In genomic region chr6:87161299-87161698, GRCh38 we compare ENCODE assay signal across 22 cellular contexts. TPM values are rescaled to one million over a fixed set of nuclear protein-coding genes. Genes with fewer than 3 reads are reported as not detected.
DNase-seq lines count a peak whose midpoint lies in the region; ATAC-seq, FAIRE-seq and TF ChIP-seq lines count a peak whose summit lies in the region.
"Had no signal": no experiment of that assay in that cellular context is flagged by ENCODE, and none has a peak within 500 bp of the region (broad histone marks: within the 10 kb centered on the region; RNA-seq: fewer than 3 reads in every experiment).

No MANE protein-coding gene starts in this region.

- H3K9ac ChIP-seq in H9 (ENCODE audit: extremely low read depth, insufficient read length, low read length) = no peak overlapping the region
- H3K9ac ChIP-seq in neuronal stem cell (ENCODE audit: low read depth, low read length, poor library complexity) = no peak overlapping the region

- H3K9me3 Mint-ChIP-seq in CD4-positive, CD25-positive, alpha-beta regulatory T cell = peaks cover 0 to 2% (median 0%) of the 10 kb centered on the region in 7 donors
- H3K9me3 Mint-ChIP-seq in H9 = no peaks in the 10 kb centered on the region
- H3K9me3 Mint-ChIP-seq in activated T-helper 17 cell treated with anti-CD3 and anti-CD28 coated beads, Interleukin-2, amount 50 U/mL, for 72 hours = no peaks in the 10 kb centered on the region
- no peaks in the 10 kb centered on the region for H3K9me3 Mint-ChIP-seq in activated CD8-positive, alpha-beta T cell treated with anti-CD3 and anti-CD28 coated beads for 36 hours
- H3K9me3 Mint-ChIP-seq: CD4-positive, alpha-beta memory T cell had no signal

- H3K79me2 ChIP-seq in H9 (ENCODE audit: insufficient read depth, low read length) = peaks cover 66% of the 10 kb centered on the region; the same call in 1 of the 2 replicates

- H3T11ph ChIP-seq in H9 (ENCODE audit: low read length) = no peak overlapping the region

- H2BK20ac ChIP-seq in H9 (ENCODE audit: low read depth, low read length, poor library complexity, severe bottlenecking) = no peak overlapping the region

- H3K4me3 ChIP-seq in CD4-positive, CD25-positive, alpha-beta regulatory T cell (ENCODE audit: low read depth, low read length) = peak overlapping the region; percentile 51
- H3K4me3 ChIP-seq in neuronal stem cell (ENCODE audit: low read length in 2 of 2) (no peak overlapping the region), dorsolateral prefrontal cortex (no peak overlapping the region), small intestine (ENCODE audit: low read depth in 1 of 2, low read length in 2 of 2) (no peak overlapping the region)
- H3K4me3 ChIP-seq: K562, MG63 had no signal

- H3K18ac ChIP-seq in H9 (ENCODE audit: insufficient read length, low read depth, low read length) (no peak overlapping the region), neuronal stem cell (ENCODE audit: low read length) (no peak overlapping the region)

- peaks cover 3% of the 10 kb centered on the region for H3K23me2 ChIP-seq in H9 (ENCODE audit: insufficient read length, low read depth, low read length, poor library complexity, severe bottlenecking)

- TF ChIP-seq CTCF in H9 (conservative IDR thresholded peaks at IDR 0.05) (no peak), dorsolateral prefrontal cortex (IDR thresholded peaks at IDR 0.05 in 54 of 56, conservative IDR thresholded peaks at IDR 0.05 in 2 of 56; ENCODE audit: low read depth in 1 of 56, partially characterized antibody in 56 of 56) (no peak)
- no peak for TF ChIP-seq CTCF in activated CD8-positive, alpha-beta T cell treated with anti-CD3 and anti-CD28 coated beads for 36 hours (IDR thresholded peaks at IDR 0.05)

- H4K20me1 ChIP-seq in H9 (ENCODE audit: control insufficient read depth, insufficient read depth, insufficient read length) = no peaks in the 10 kb centered on the region

- H3K27me3 Mint-ChIP-seq in CD4-positive, CD25-positive, alpha-beta regulatory T cell = no peaks in the 10 kb centered on the region
- H3K27me3 Mint-ChIP-seq in H9 (ENCODE audit: low read depth) = no peaks in the 10 kb centered on the region
- H3K27me3 Mint-ChIP-seq in activated T-helper 17 cell treated with anti-CD3 and anti-CD28 coated beads, Interleukin-2, amount 50 U/mL, for 72 hours = no peaks in the 10 kb centered on the region
- no peaks in the 10 kb centered on the region for H3K27me3 Mint-ChIP-seq in activated CD8-positive, alpha-beta T cell treated with anti-CD3 and anti-CD28 coated beads for 36 hours
- H3K27me3 Mint-ChIP-seq: CD4-positive, alpha-beta memory T cell had no signal

- H2AFZ ChIP-seq in H9 (ENCODE audit: low read length) (no peak overlapping the region), neuronal stem cell (ENCODE audit: low read length) (no peak overlapping the region)

- no peak for DNase-seq in CD4-positive, CD25-positive, alpha-beta regulatory T cell
- no peak for DNase-seq in H9
- DNase-seq in neuronal stem cell (ENCODE audit: low spot score) = no peak
- DNase-seq in dorsolateral prefrontal cortex = no peak
- no peak for DNase-seq in activated CD8-positive, alpha-beta T cell treated with anti-CD3 and anti-CD28 coated beads for 36 hours
- DNase-seq in HTR-8/SVneo (ENCODE audit: insufficient read length, low spot score) = no peak
- no peak for DNase-seq in small intestine
- DNase-seq: CD4-positive, alpha-beta memory T cell; COR-L47; DMS53; MG63; NCI-H1105 treated with DMSO at 0.1 percent for 48 hours; NCI-H146; NCI-H1930; NCI-H2227 treated with DMSO at 0.1 percent for 48 hours; NCI-H69; SHP77 had no signal

- H2BK15ac ChIP-seq in H9 (ENCODE audit: low read depth, low read length) = no peak overlapping the region
- H2BK15ac ChIP-seq in neuronal stem cell (ENCODE audit: low read length) = no peak overlapping the region

- H4K5ac ChIP-seq in H9 (ENCODE audit: insufficient read length, low read depth, low read length) = no peak overlapping the region

- H3K9me3 ChIP-seq in CD4-positive, CD25-positive, alpha-beta regulatory T cell (ENCODE audit: control insufficient read depth in 2 of 2, low read length in 2 of 2) = no peaks in the 10 kb centered on the region
- H3K9me3 ChIP-seq in H9 (ENCODE audit: control insufficient read depth, low read depth, low read length) (no peaks in the 10 kb centered on the region), neuronal stem cell (replicated peaks in 1 of 2; ENCODE audit: control insufficient read depth in 2 of 2, insufficient read depth in 1 of 2, low read depth in 1 of 2, low read length in 2 of 2) (peaks cover 0 to 11% of the 10 kb centered on the region in 2 donors), small intestine (ENCODE audit: control insufficient read depth, low read depth) (no peaks in the 10 kb centered on the region)
- H3K9me3 ChIP-seq: MG63 had no signal

- H4K91ac ChIP-seq in H9 (ENCODE audit: insufficient read length, low read depth, low read length) (no peak overlapping the region), neuronal stem cell (ENCODE audit: low read depth, low read length, poor library complexity) (no peak overlapping the region)

- ATAC-seq in CD4-positive, CD25-positive, alpha-beta regulatory T cell (ENCODE audit: low read depth in 2 of 2) = no peak
- no peak for ATAC-seq in activated T-helper 17 cell treated with anti-CD3 and anti-CD28 coated beads, Interleukin-2, amount 50 U/mL, for 72 hours (replicated peaks)
- no peak for ATAC-seq in activated CD8-positive, alpha-beta T cell treated with anti-CD3 and anti-CD28 coated beads for 36 hours
- ATAC-seq: K562, Panc1 had no signal

- H3K27ac Mint-ChIP-seq in CD4-positive, CD25-positive, alpha-beta regulatory T cell = no peak overlapping the region
- 0 out of 7 replicates have a peak overlapping the region, but pooled peaks of 2 of the 3 experiments have one; percentile 13 to 63 for H3K27ac Mint-ChIP-seq in H9
- H3K27ac Mint-ChIP-seq in activated T-helper 17 cell treated with anti-CD3 and anti-CD28 coated beads, Interleukin-2, amount 50 U/mL, for 72 hours = no peak overlapping the region
- H3K27ac Mint-ChIP-seq in activated CD8-positive, alpha-beta T cell treated with anti-CD3 and anti-CD28 coated beads for 36 hours = no peak overlapping the region

- H2BK12ac ChIP-seq in H9 (ENCODE audit: insufficient read length, low read depth, low read length) (no peak overlapping the region), neuronal stem cell (ENCODE audit: low read length) (no peak overlapping the region)

- H2BK120ac ChIP-seq in H9 (ENCODE audit: low read depth, low read length, poor library complexity, severe bottlenecking) (no peak overlapping the region), neuronal stem cell (ENCODE audit: low read depth, low read length) (no peak overlapping the region)

- WGBS in H9 (ENCODE audit: extremely low coverage, insufficient read length, low lambda C conversion rate) = 100% methylated on average over 1 of the region's 4 CpGs
- no CpG with 5 or more reads among the region's 4 CpGs for WGBS in neuronal stem cell (ENCODE audit: extremely low coverage in 2 of 2, insufficient read length in 2 of 2, insufficient replicate concordance in 1 of 2), 2 donors
- WGBS in small intestine, 3 donors = 86 to 91% (median 87%) methylated on average over 4 of the region's 4 CpGs

- no peak overlapping the region for H3K56ac ChIP-seq in H9 (ENCODE audit: insufficient read length, low read depth, low read length)

- peaks cover 57 to 89% (median 71%) of the 10 kb centered on the region in 4 donors for H3K4me1 Mint-ChIP-seq in CD4-positive, CD25-positive, alpha-beta regulatory T cell
- peaks cover 59 to 66% of the 10 kb centered on the region in 2 experiments for H3K4me1 Mint-ChIP-seq in H9
- H3K4me1 Mint-ChIP-seq in activated T-helper 17 cell treated with anti-CD3 and anti-CD28 coated beads, Interleukin-2, amount 50 U/mL, for 72 hours = peaks cover 41% of the 10 kb centered on the region
- H3K4me1 Mint-ChIP-seq in activated CD8-positive, alpha-beta T cell treated with anti-CD3 and anti-CD28 coated beads for 36 hours (ENCODE audit: low read depth) = peaks cover 67% of the 10 kb centered on the region

- no peaks in the 10 kb centered on the region for H3K27me3 ChIP-seq in CD4-positive, CD25-positive, alpha-beta regulatory T cell (ENCODE audit: control insufficient read depth, insufficient read depth, low read length)
- H3K27me3 ChIP-seq in H9 (ENCODE audit: insufficient read depth, low read length) = no peaks in the 10 kb centered on the region
- H3K27me3 ChIP-seq in neuronal stem cell (ENCODE audit: control insufficient read depth in 3 of 3, insufficient read depth in 3 of 3, low read depth in 1 of 3, low read length in 3 of 3) = no peaks in the 10 kb centered on the region
- no peaks in the 10 kb centered on the region for H3K27me3 ChIP-seq in dorsolateral prefrontal cortex
- no peaks in the 10 kb centered on the region for H3K27me3 ChIP-seq in small intestine (ENCODE audit: control insufficient read depth in 2 of 2, insufficient read depth in 2 of 2, low read length in 2 of 2)
- H3K27me3 ChIP-seq: MG63 had no signal

- H3K23ac ChIP-seq in H9 (ENCODE audit: insufficient read length, low read depth, low read length) = no peak overlapping the region
- H3K23ac ChIP-seq in neuronal stem cell (ENCODE audit: low read depth, low read length, poor library complexity) = no peak overlapping the region

- no peak overlapping the region for H3K4ac ChIP-seq in H9 (ENCODE audit: low read depth, low read length)
- no peak overlapping the region for H3K4ac ChIP-seq in neuronal stem cell (ENCODE audit: low read length)

- H3K4me3 Mint-ChIP-seq in CD4-positive, CD25-positive, alpha-beta regulatory T cell = no peak overlapping the region
- H3K4me3 Mint-ChIP-seq in H9 = no peak overlapping the region
- H3K4me3 Mint-ChIP-seq in activated T-helper 17 cell treated with anti-CD3 and anti-CD28 coated beads, Interleukin-2, amount 50 U/mL, for 72 hours = peak overlapping the region; percentile 33
- no peak overlapping the region for H3K4me3 Mint-ChIP-seq in activated CD8-positive, alpha-beta T cell treated with anti-CD3 and anti-CD28 coated beads for 36 hours

- intact Hi-C loops in dorsolateral prefrontal cortex (cut with DNase I) = no loop called here
- intact Hi-C loops in activated CD8-positive, alpha-beta T cell treated with anti-CD3 and anti-CD28 coated beads for 36 hours (cut with micrococcal nuclease) = no loop called here

- peaks cover 90% of the 10 kb centered on the region for H3K4me1 ChIP-seq in CD4-positive, CD25-positive, alpha-beta regulatory T cell (ENCODE audit: control insufficient read depth, insufficient read depth, low read length, poor library complexity, severe bottlenecking)
- H3K4me1 ChIP-seq in H9 (ENCODE audit: insufficient read depth, low read length) (peaks cover 3% of the 10 kb centered on the region; the same call in 1 of the 2 replicates), neuronal stem cell (ENCODE audit: control insufficient read depth in 2 of 2, insufficient read depth in 1 of 2, low read depth in 1 of 2, low read length in 2 of 2) (peaks cover 0 to 4% of the 10 kb centered on the region in 2 donors), small intestine (ENCODE audit: control insufficient read depth in 2 of 2, insufficient read depth in 1 of 2, low read depth in 1 of 2, low read length in 1 of 2) (peaks cover 0 to 3% of the 10 kb centered on the region in 2 donors)

- peaks cover 13% of the 10 kb centered on the region for H3K36me3 Mint-ChIP-seq in CD4-positive, CD25-positive, alpha-beta regulatory T cell
- H3K36me3 Mint-ChIP-seq in H9 (ENCODE audit: insufficient read depth in 1 of 3, low read depth in 3 of 3) = peaks cover 5 to 22% (median 20%) of the 10 kb centered on the region in 3 experiments; a peak in 6 of 7 replicates
- peaks cover 99% of the 10 kb centered on the region for H3K36me3 Mint-ChIP-seq in activated T-helper 17 cell treated with anti-CD3 and anti-CD28 coated beads, Interleukin-2, amount 50 U/mL, for 72 hours (ENCODE audit: low read depth)
- peaks cover 43% of the 10 kb centered on the region for H3K36me3 Mint-ChIP-seq in activated CD8-positive, alpha-beta T cell treated with anti-CD3 and anti-CD28 coated beads for 36 hours (ENCODE audit: low read depth)

- no peak overlapping the region for H2BK5ac ChIP-seq in H9 (ENCODE audit: insufficient read length, low read length)
- no peak overlapping the region for H2BK5ac ChIP-seq in neuronal stem cell (ENCODE audit: low read length)

- H3K14ac ChIP-seq in H9 (ENCODE audit: insufficient read depth, low read length) = no peak overlapping the region
- H3K14ac ChIP-seq in neuronal stem cell (ENCODE audit: low read length) = no peak overlapping the region

- FAIRE-seq in HTR-8/SVneo (lab: Jason Lieb, UNC) = no peak
- no peak for FAIRE-seq in small intestine (lab: Jason Lieb, UNC)
- FAIRE-seq: G401.6, K562 had no signal

- POLR2A ChIA-PET in activated CD8-positive, alpha-beta T cell treated with anti-CD3 and anti-CD28 coated beads for 36 hours (lab: Charles Lee) = interaction anchor here (1.1 kb wide), 1 partner anchor 9 kb away, joined by 3 read pairs; no protein-coding TSS in a partner anchor

- H3K79me1 ChIP-seq in H9 (ENCODE audit: insufficient read depth, low read depth, low read length, poor library complexity, severe bottlenecking) (no peaks in the 10 kb centered on the region), neuronal stem cell (ENCODE audit: low read depth, low read length) (peaks cover 2% of the 10 kb centered on the region)

- no peak overlapping the region for H3K27ac ChIP-seq in CD4-positive, CD25-positive, alpha-beta regulatory T cell (ENCODE audit: insufficient read depth, low read length, poor library complexity, severe bottlenecking)
- no peak overlapping the region for H3K27ac ChIP-seq in H9 (ENCODE audit: insufficient read length, low read depth, low read length)
- H3K27ac ChIP-seq in neuronal stem cell (replicated peaks; ENCODE audit: low read length) = no peak overlapping the region
- no peak overlapping the region for H3K27ac ChIP-seq in dorsolateral prefrontal cortex
- H3K27ac ChIP-seq in small intestine (ENCODE audit: low read depth in 1 of 2, low read length in 1 of 2) = no peak overlapping the region
- H3K27ac ChIP-seq: RWPE1 had no signal

- H3K36me3 ChIP-seq in CD4-positive, CD25-positive, alpha-beta regulatory T cell (ENCODE audit: control insufficient read depth, insufficient read depth, low read length) = no peaks in the 10 kb centered on the region
- peaks cover 0 to 68% of the 10 kb centered on the region in 2 donors for H3K36me3 ChIP-seq in neuronal stem cell (replicated peaks in 1 of 2; ENCODE audit: control insufficient read depth in 2 of 2, insufficient read depth in 2 of 2, low read length in 2 of 2)
- no peaks in the 10 kb centered on the region for H3K36me3 ChIP-seq in small intestine (ENCODE audit: control insufficient read depth in 2 of 2, insufficient read depth in 2 of 2, low read length in 2 of 2)

- H2AK5ac ChIP-seq in H9 (ENCODE audit: insufficient read length, low read length) = no peak overlapping the region
- no peak overlapping the region for H2AK5ac ChIP-seq in neuronal stem cell (ENCODE audit: low read depth, low read length)

- H4K8ac ChIP-seq in H9 (replicated peaks; ENCODE audit: insufficient read length, low read depth, low read length) (no peak overlapping the region), neuronal stem cell (ENCODE audit: low read depth, low read length) (no peak overlapping the region)

- H3K4me2 ChIP-seq in H9 (ENCODE audit: insufficient read depth, insufficient read length, low read length) (no peak overlapping the region), neuronal stem cell (ENCODE audit: insufficient read depth, low read length, poor library complexity, severe bottlenecking) (peak overlapping the region; percentile 11)

- CTCF ChIA-PET in activated CD8-positive, alpha-beta T cell treated with anti-CD3 and anti-CD28 coated beads for 36 hours (lab: Charles Lee) = interaction anchor here (1.3 kb wide), 1 partner anchor 15 kb away, joined by 4 read pairs; no protein-coding TSS in a partner anchor

RNA-seq across cellular contexts. Expression of gene ZNF292, which starts 5.9 kb away (rescaled TPM):
- 119 TPM for total RNA-seq in CD4-positive, CD25-positive, alpha-beta regulatory T cell
- polyA plus RNA-seq in CD4-positive, CD25-positive, alpha-beta regulatory T cell = 10 to 100 TPM; 25.6 to 44.1 (median 29.4) TPM
- total RNA-seq in H9 (2021) (36.2 and 38.7 TPM in 2 replicates), dorsolateral prefrontal cortex (100 to 1,000 TPM in 8 of 120 experiments, 10 to 100 TPM in 112; 60.4 to 119 (median 85.4) TPM)
- 100 to 1,000 TPM in 1 of 2 donors, 10 to 100 TPM in 1; 77.2 to 209 TPM for total RNA-seq in activated T-helper 17 cell treated with anti-CD3 and anti-CD28 coated beads, Interleukin-2, amount 50 U/mL, for 72 hours
- 25.0 TPM for polyA plus RNA-seq in neuronal stem cell (2013, experiment 1 of 2)
- polyA plus RNA-seq in neuronal stem cell (2013, experiment 2 of 2) = 27.0 TPM
- total RNA-seq in activated CD8-positive, alpha-beta T cell treated with anti-CD3 and anti-CD28 coated beads for 36 hours = 10 to 100 TPM; 76.4 to 78.3 TPM
- polyA plus RNA-seq in small intestine = 1 to 10 TPM; 3.8 to 6.2 (median 5.4) TPM

Comparison
In these comparisons a context has a peak if more than half of its experiments do, and no peak if none do; other contexts are left out.
1. H3K27ac Mint-ChIP-seq: peak in H9 (2 of 3); none in CD4-positive, CD25-positive, alpha-beta regulatory T cell (0 of 3), activated T-helper 17 cell treated with anti-CD3 and anti-CD28 coated beads, Interleukin-2, amount 50 U/mL, for 72 hours (single experiment) and activated CD8-positive, alpha-beta T cell treated with anti-CD3 and anti-CD28 coated beads for 36 hours (single experiment).